Comparison of ENCODE assay signal across 1 cellular context in genomic region chr7:144835668-144836544, GRCh38.
TF ChIP-seq lines count a peak whose summit lies in the region.

TSS of gene TPK1 (minus strand) at chr7:144836053. CDS start at chr7:144835602, 451 bp downstream.

TF ChIP-seq in K562, 482 proteins besides CTCF, POLR2A, EP300 and RAD21 (continued from another document and continues in another):
- TF ChIP-seq PTTG1 (tag; IDR thresholded peaks at IDR 0.05; ENCODE audit: low read depth) (no peak), RBFOX2 (IDR thresholded peaks at IDR 0.05; ENCODE audit: low read depth, low read length) (peak; percentile 99), CBX2 (IDR thresholded peaks at IDR 0.05; ENCODE audit: insufficient read depth, low read length, poor library complexity, severe bottlenecking) (no peak), HDAC3 (IDR thresholded peaks at IDR 0.05; ENCODE audit: borderline replicate concordance, partially characterized antibody) (no peak), ZNF644 (tag; IDR thresholded peaks at IDR 0.05; ENCODE audit: low read depth) (0 out of 2 replicates have a peak, but pooled peaks have one; percentile 45), ZNF24 (IDR thresholded peaks at IDR 0.05) (peak; percentile 15; the same call in 1 of the 2 replicates), ZFP36 (IDR thresholded peaks at IDR 0.05; ENCODE audit: low read depth, low read length, partially characterized antibody) (peak; percentile 33), HDAC6 (IDR thresholded peaks at IDR 0.05; ENCODE audit: low read depth, low read length) (no peak), ADNP (tag; IDR thresholded peaks at IDR 0.05) (peak; percentile 91), TSC22D4 (tag; IDR thresholded peaks at IDR 0.05) (no peak), ZNF232 (CRISPR knock-in tag; IDR thresholded peaks at IDR 0.05) (no peak), ZFP1 (CRISPR knock-in tag; IDR thresholded peaks at IDR 0.05) (no peak), ZNF75A (CRISPR knock-in tag; IDR thresholded peaks at IDR 0.05) (no peak), TEAD4 (IDR thresholded peaks at IDR 0.05; ENCODE audit: low read length) (no peak; the same call in 1 of the 2 replicates), TEAD4 (CRISPR knock-in tag; IDR thresholded peaks at IDR 0.05; ENCODE audit: borderline replicate concordance) (0 out of 2 replicates have a peak, but pooled peaks have one; percentile 73), FOXO4 (CRISPR knock-in tag; IDR thresholded peaks at IDR 0.05) (no peak), ZNF121 (CRISPR knock-in tag; conservative IDR thresholded peaks at IDR 0.05) (no peak), TFAP4 (CRISPR knock-in tag; IDR thresholded peaks at IDR 0.05; ENCODE audit: borderline replicate concordance) (peak; percentile 88), SNRNP70 (optimal IDR thresholded peaks at IDR 0.05; ENCODE audit: low read depth, low read length) (no peak), DLX4 (CRISPR knock-in tag; IDR thresholded peaks at IDR 0.05) (no peak), KHSRP (IDR thresholded peaks at IDR 0.05) (no peak), ELK3 (CRISPR knock-in tag; IDR thresholded peaks at IDR 0.05) (no peak), ZNF3 (CRISPR knock-in tag; IDR thresholded peaks at IDR 0.05) (no peak), SPI1 (IDR thresholded peaks at IDR 0.05; ENCODE audit: borderline replicate concordance, low read depth, low read length) (no peak), ATF6 (CRISPR knock-in tag; IDR thresholded peaks at IDR 0.05) (peak; percentile 71), EHMT2 (IDR thresholded peaks at IDR 0.05) (peak; percentile 78; the same call in 1 of the 2 replicates), IRF2 (CRISPR knock-in tag; IDR thresholded peaks at IDR 0.05) (no peak), EP400 (IDR thresholded peaks at IDR 0.05) (peak; percentile 86), ZNF79 (CRISPR knock-in tag; IDR thresholded peaks at IDR 0.05; ENCODE audit: low read depth) (no peak), POU5F1 (IDR thresholded peaks at IDR 0.05; ENCODE audit: borderline replicate concordance, low read depth, low read length, partially characterized antibody) (no peak), DMBX1 (CRISPR knock-in tag; IDR thresholded peaks at IDR 0.05; ENCODE audit: borderline replicate concordance) (peak; percentile 63), ZNF12 (CRISPR knock-in tag; IDR thresholded peaks at IDR 0.05) (peak; percentile 70; the same call in 1 of the 2 replicates), FOXK1 (CRISPR knock-in tag; IDR thresholded peaks at IDR 0.05; ENCODE audit: borderline replicate concordance) (no peak), NCOA4 (IDR thresholded peaks at IDR 0.05; ENCODE audit: partially characterized antibody) (peak; percentile 45), ARID4B (CRISPR knock-in tag; IDR thresholded peaks at IDR 0.05) (peak; percentile 71), POLR2AphosphoS2 (IDR thresholded peaks at IDR 0.05; ENCODE audit: low read length) (no peak), ZNF609 (CRISPR knock-in tag; IDR thresholded peaks at IDR 0.05; ENCODE audit: borderline replicate concordance) (no peak), ZNF696 (CRISPR knock-in tag; conservative IDR thresholded peaks at IDR 0.05) (no peak), ZFP30 (CRISPR knock-in tag; IDR thresholded peaks at IDR 0.05; ENCODE audit: borderline replicate concordance) (no peak), BDP1 (IDR thresholded peaks at IDR 0.05; ENCODE audit: insufficient read depth, insufficient read length) (no peak), ZBTB5 (IDR thresholded peaks at IDR 0.05) (no peak), FOXK2 (conservative IDR thresholded peaks at IDR 0.05 in 1 of 2, IDR thresholded peaks at IDR 0.05 in 1 of 2; ENCODE audit: low read depth in 2 of 2) (peak in 1 of 2 experiments; percentile 41; a peak in 2 of 4 replicates), PHB (CRISPR knock-in tag; IDR thresholded peaks at IDR 0.05) (no peak), CAMTA2 (CRISPR knock-in tag; conservative IDR thresholded peaks at IDR 0.05) (no peak), TOE1 (IDR thresholded peaks at IDR 0.05; ENCODE audit: borderline replicate concordance) (peak; percentile 86), TOE1 (CRISPR knock-in tag; IDR thresholded peaks at IDR 0.05; ENCODE audit: borderline replicate concordance, low read depth) (no peak), SMAD1 (IDR thresholded peaks at IDR 0.05; ENCODE audit: low read depth, low read length, partially characterized antibody) (peak; percentile 41), SAP30 (IDR thresholded peaks at IDR 0.05; ENCODE audit: borderline replicate concordance, insufficient read depth, low read depth, low read length, poor library complexity, severe bottlenecking) (no peak), ZNF384 (IDR thresholded peaks at IDR 0.05; ENCODE audit: low read depth, low read length) (no peak), KDM5B (IDR thresholded peaks at IDR 0.05; ENCODE audit: insufficient replicate concordance, low read depth, low read length) (peak; percentile 90)
